8 cellular contexts compared by ENCODE assay signal in genomic region chr3:46935168-46935858, GRCh38. TPM values are rescaled to one million over a fixed set of nuclear protein-coding genes. Genes with fewer than 3 reads are reported as not detected.
DNase-seq lines count a peak whose midpoint lies in the region; ATAC-seq and TF ChIP-seq lines count a peak whose summit lies in the region.

No MANE protein-coding gene starts in this region.

- peak in 1 of 2 donors; percentile 27 for TF ChIP-seq POLR2A in Peyer's patch (IDR thresholded peaks at IDR 0.05)

- ATAC-seq in GM19324 (IDR thresholded peaks at IDR 0.05; ENCODE audit: low FRiP score, unreplicated experiment) (no peak), HG03571 (IDR thresholded peaks at IDR 0.05; ENCODE audit: unreplicated experiment) (no peak), HG03565 (IDR thresholded peaks at IDR 0.05; ENCODE audit: unreplicated experiment) (no peak)

- DNase-seq in H4 (ENCODE audit: low spot score) (peak; percentile 89), Peyer's patch (peak in 1 of 3 donors; percentile 88), epithelial cell of prostate (ENCODE audit: low read depth, low spot score) (peak; percentile 65), midbrain (lab: John Stamatoyannopoulos, UW) (peak; percentile 27), NCI-H526 (lab: John Stamatoyannopoulos, UW) (no peak)

- no peaks in the 10 kb centered on the region for H3K9me3 ChIP-seq in Peyer's patch

- H3K36me3 ChIP-seq in Peyer's patch, result peaks cover 0 to 23% (median 0%) of the 10 kb centered on the region in 3 donors

- H3K4me1 ChIP-seq in Peyer's patch, result peaks cover 31 to 88% (median 42%) of the 10 kb centered on the region in 4 donors

- H3K27me3 ChIP-seq in Peyer's patch, result no peaks in the 10 kb centered on the region

- TF ChIP-seq CTCF in Peyer's patch (IDR thresholded peaks at IDR 0.05), result peak in 4 of 6 experiments; percentile 27 to 49 (median 40)

- H3K4me3 ChIP-seq in Peyer's patch, result no peak overlapping the region

- H3K27ac ChIP-seq in Peyer's patch (peak overlapping the region; percentile 14 to 79 (median 64)), epithelial cell of prostate (peak overlapping the region; percentile 98)

RNA-seq across cellular contexts. Expression of gene CCDC12, which starts 41.2 kb away (rescaled TPM):
- total RNA-seq in H4 (2014; rRNA removed; shearing (Covaris generic)), result 15.1 and 16.0 TPM in 2 replicates
- 10 to 100 TPM; 41.7 to 90.0 (median 59.2) TPM for total RNA-seq in Peyer's patch

RNA-seq across cellular contexts. Expression of gene NBEAL2, which starts 44.2 kb away (rescaled TPM):
- 3.3 and 4.0 TPM in 2 replicates for total RNA-seq in H4 (2014; rRNA removed; shearing (Covaris generic))
- total RNA-seq in Peyer's patch, result 100 to 1,000 TPM; 111 to 304 (median 229) TPM

RNA-seq across cellular contexts. Expression of gene PTH1R, which starts 57.8 kb away (rescaled TPM):
- 0.43 TPM in 1 of 2 replicates, not detected in the other for total RNA-seq in H4 (2014; rRNA removed; shearing (Covaris generic))
- 10 to 100 TPM in 1 of 4 donors, 1 to 10 TPM in 3; 2.4 to 12.4 (median 5.7) TPM for total RNA-seq in Peyer's patch

Comparison
In these comparisons a context has a peak if more than half of its experiments do, and no peak if none do; other contexts are left out.
1. DNase-seq: peak in H4 (single experiment), epithelial cell of prostate (single experiment) and midbrain (single experiment); none in NCI-H526 (0 of 2).
2. RNA of gene NBEAL2, which starts 44.2 kb away (total RNA-seq): 111 to 304 TPM in Peyer's patch; 3.3 to 4.0 TPM in H4; every median in the first group is over 10 times any median in the second.